ENCODE assay signal across 10 cellular contexts in the genomic region with DNA sequence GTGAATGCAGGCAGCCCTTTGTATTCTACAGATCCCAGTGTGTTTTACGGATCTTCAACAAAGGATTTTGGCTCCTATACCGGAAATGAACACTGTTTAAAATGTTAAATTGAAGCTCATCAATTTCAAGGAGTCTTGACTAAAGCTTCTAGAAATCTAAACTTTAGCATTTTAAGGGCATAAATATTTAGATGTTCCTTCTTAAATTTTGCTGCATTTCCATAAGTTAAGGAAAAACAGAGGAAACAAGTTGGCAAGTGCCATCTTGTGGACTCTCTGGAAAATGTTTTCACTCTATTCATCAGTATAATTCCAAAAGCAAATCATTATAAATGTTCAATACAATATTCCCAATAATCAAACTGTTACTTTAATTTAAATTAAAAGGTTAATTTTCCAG. TPM values are rescaled to one million over a fixed set of nuclear protein-coding genes. Genes with fewer than 3 reads are reported as not detected.
A peak's percentile ranks its signal among the peaks of the same experiment; 100 is the strongest.
DNase-seq lines count a peak whose midpoint lies in the region; ATAC-seq and TF ChIP-seq lines count a peak whose summit lies in the region.
"Had no signal": no experiment of that assay in that cellular context is flagged by ENCODE, and none has a peak within 500 bp of the region (broad histone marks: within the 10 kb centered on the region; RNA-seq: fewer than 3 reads in every experiment).

No MANE protein-coding gene starts in this region.

- H3K4me1 Mint-ChIP-seq in neural crest cell: peaks cover 24% of the 10 kb centered on the region

- ATAC-seq in DND-41 (ENCODE audit: insufficient read depth, low read depth): no peak

- H3K27me3 ChIP-seq in DND-41 (ENCODE audit: insufficient read depth, low read length, poor library complexity): no peaks in the 10 kb centered on the region

- no peak overlapping the region for H3K27ac Mint-ChIP-seq in neural crest cell (ENCODE audit: unreplicated experiment)
- H3K27ac Mint-ChIP-seq: memory B cell had no signal

- no peak overlapping the region for H3K4me2 ChIP-seq in DND-41 (ENCODE audit: insufficient read depth, low read length)

- H4K20me1 ChIP-seq in DND-41 (ENCODE audit: insufficient read depth, low read length): no peaks in the 10 kb centered on the region

- H3K27me3 Mint-ChIP-seq in neural crest cell (ENCODE audit: low read depth): no peaks in the 10 kb centered on the region

- H3K4me3 Mint-ChIP-seq in neural crest cell: no peak overlapping the region
- H3K4me3 Mint-ChIP-seq: memory B cell had no signal

- TF ChIP-seq CTCF in DND-41 (IDR thresholded peaks at IDR 0.05; ENCODE audit: borderline replicate concordance, extremely low read depth, low read length, poor library complexity, severe bottlenecking): peak; percentile 48
- peak; percentile 73 for TF ChIP-seq CTCF in neural crest cell (conservative IDR thresholded peaks at IDR 0.05)

- no peak for DNase-seq in DND-41
- peak; percentile 8 for DNase-seq in NCI-H1694 (lab: John Stamatoyannopoulos, UW)
- DNase-seq in dermis microvascular lymphatic vessel endothelial cell (ENCODE audit: low read depth in 2 of 2): peak; percentile 28 to 45
- DNase-seq in neural crest cell (ENCODE audit: low read depth, low spot score): no peak
- DNase-seq in HuH-7.5 (ENCODE audit: low spot score): no peak
- no peak for DNase-seq in NOMO-1 treated with DMSO at 0.1 percent for 48 hours (lab: John Stamatoyannopoulos, UW; ENCODE audit: unreplicated experiment)
- no peak for DNase-seq in activated CD4-positive, alpha-beta T cell treated with anti-CD3 and anti-CD28 coated beads, Interleukin-2, amount 50 U/mL, for 1 hour
- no peak for DNase-seq in stimulated activated naive CD4-positive, alpha-beta T cell treated with Interleukin-2 at 50 U/mL for 16 hours (lab: John Stamatoyannopoulos, UW)
- DNase-seq: NCI-H1092 treated with DMSO at 0.1 percent for 48 hours had no signal

- peaks cover 2% of the 10 kb centered on the region for H3K9me3 Mint-ChIP-seq in neural crest cell
- H3K9me3 Mint-ChIP-seq: memory B cell had no signal

- H3K79me2 ChIP-seq in DND-41 (ENCODE audit: insufficient read depth, low read length): no peaks in the 10 kb centered on the region

- no peaks in the 10 kb centered on the region for H3K4me1 ChIP-seq in DND-41 (ENCODE audit: insufficient read depth, low read length)

- no peak overlapping the region for H3K27ac ChIP-seq in DND-41 (ENCODE audit: low read length)

- H3K36me3 Mint-ChIP-seq in neural crest cell (ENCODE audit: low read depth): peaks cover 3% of the 10 kb centered on the region
- H3K36me3 Mint-ChIP-seq: memory B cell had no signal

- H3K4me3 ChIP-seq in DND-41 (ENCODE audit: low read depth in 1 of 2, low read length in 2 of 2): no peak overlapping the region

- no peaks in the 10 kb centered on the region for H3K36me3 ChIP-seq in DND-41 (ENCODE audit: insufficient read depth, low read length)

- no peak overlapping the region for H3K9ac ChIP-seq in DND-41 (ENCODE audit: low read depth, low read length)

- no peaks in the 10 kb centered on the region for H3K9me3 ChIP-seq in DND-41 (ENCODE audit: insufficient read depth, low read length, severe bottlenecking)

- no peak overlapping the region for H2AFZ ChIP-seq in DND-41 (ENCODE audit: low read depth, low read length)

RNA-seq across cellular contexts. Expression of a gene that starts 19.6 kb away (rescaled TPM):
- total RNA-seq in dermis microvascular lymphatic vessel endothelial cell (9.8 and 9.9 TPM in 2 replicates), neural crest cell (58.7 and 61.0 TPM in 2 replicates)

Comparison
In these comparisons a context has a peak if more than half of its experiments do, and no peak if none do; other contexts are left out.
1. DNase-seq: peak in NCI-H1694 (single experiment) and dermis microvascular lymphatic vessel endothelial cell (2 of 2); none in DND-41 (single experiment), neural crest cell (single experiment), HuH-7.5 (single experiment), NOMO-1 treated with DMSO at 0.1 percent for 48 hours (single experiment), activated CD4-positive, alpha-beta T cell treated with anti-CD3 and anti-CD28 coated beads, Interleukin-2, amount 50 U/mL, for 1 hour (single experiment) and stimulated activated naive CD4-positive, alpha-beta T cell treated with Interleukin-2 at 50 U/mL for 16 hours (single experiment).